1 cellular context compared by ENCODE assay signal in the genomic region with DNA sequence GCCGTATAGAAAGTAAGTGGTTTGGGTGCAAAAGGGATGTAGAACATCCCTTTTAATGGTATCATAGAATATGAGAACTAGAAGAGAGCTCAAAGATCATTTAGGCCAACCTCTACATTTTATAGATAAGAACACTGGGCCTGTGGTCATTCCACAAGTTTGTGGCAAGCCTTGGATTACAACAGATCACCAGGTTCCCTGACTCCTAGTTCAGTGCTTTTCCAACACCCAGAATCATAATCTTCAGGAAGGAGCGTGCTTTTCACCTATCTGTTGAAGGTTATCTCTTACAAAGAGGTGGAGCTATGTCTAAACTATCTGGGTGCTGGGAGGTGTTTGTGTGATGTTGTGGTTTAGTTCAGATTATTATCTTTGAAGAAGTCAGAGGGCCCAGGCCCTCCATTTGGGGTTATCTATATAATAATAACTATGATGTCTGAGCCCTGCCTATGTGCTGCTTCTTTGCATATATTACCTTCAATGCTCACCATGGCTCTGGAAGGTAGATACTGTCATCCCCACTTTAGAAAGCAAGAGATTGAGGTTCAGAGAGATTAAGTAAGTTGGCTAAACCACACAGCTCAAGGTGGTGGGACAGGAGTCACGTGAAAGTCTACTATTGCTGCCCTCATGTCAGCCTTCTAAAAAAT.
TF ChIP-seq lines count a peak whose summit lies in the region.

No MANE protein-coding gene starts in this region.

TF ChIP-seq in HepG2, 621 proteins besides CTCF, POLR2A, EP300 and RAD21:
- TF ChIP-seq MXI1 (IDR thresholded peaks at IDR 0.05; ENCODE audit: borderline replicate concordance, low read depth, low read length) (no peak), RBM22 (optimal IDR thresholded peaks at IDR 0.05; ENCODE audit: low read length) (no peak), PRMT3 (CRISPR knock-in tag; IDR thresholded peaks at IDR 0.05; ENCODE audit: borderline replicate concordance, low read depth) (no peak), ZNF558 (CRISPR knock-in tag; IDR thresholded peaks at IDR 0.05; ENCODE audit: borderline replicate concordance) (no peak), ZNF563 (CRISPR knock-in tag; IDR thresholded peaks at IDR 0.05) (no peak), BORCS8-MEF2B (CRISPR knock-in tag; IDR thresholded peaks at IDR 0.05) (no peak), MIXL1 (CRISPR knock-in tag; IDR thresholded peaks at IDR 0.05) (no peak), RORA (CRISPR knock-in tag; IDR thresholded peaks at IDR 0.05) (no peak)
- TF ChIP-seq, protein P1, sequence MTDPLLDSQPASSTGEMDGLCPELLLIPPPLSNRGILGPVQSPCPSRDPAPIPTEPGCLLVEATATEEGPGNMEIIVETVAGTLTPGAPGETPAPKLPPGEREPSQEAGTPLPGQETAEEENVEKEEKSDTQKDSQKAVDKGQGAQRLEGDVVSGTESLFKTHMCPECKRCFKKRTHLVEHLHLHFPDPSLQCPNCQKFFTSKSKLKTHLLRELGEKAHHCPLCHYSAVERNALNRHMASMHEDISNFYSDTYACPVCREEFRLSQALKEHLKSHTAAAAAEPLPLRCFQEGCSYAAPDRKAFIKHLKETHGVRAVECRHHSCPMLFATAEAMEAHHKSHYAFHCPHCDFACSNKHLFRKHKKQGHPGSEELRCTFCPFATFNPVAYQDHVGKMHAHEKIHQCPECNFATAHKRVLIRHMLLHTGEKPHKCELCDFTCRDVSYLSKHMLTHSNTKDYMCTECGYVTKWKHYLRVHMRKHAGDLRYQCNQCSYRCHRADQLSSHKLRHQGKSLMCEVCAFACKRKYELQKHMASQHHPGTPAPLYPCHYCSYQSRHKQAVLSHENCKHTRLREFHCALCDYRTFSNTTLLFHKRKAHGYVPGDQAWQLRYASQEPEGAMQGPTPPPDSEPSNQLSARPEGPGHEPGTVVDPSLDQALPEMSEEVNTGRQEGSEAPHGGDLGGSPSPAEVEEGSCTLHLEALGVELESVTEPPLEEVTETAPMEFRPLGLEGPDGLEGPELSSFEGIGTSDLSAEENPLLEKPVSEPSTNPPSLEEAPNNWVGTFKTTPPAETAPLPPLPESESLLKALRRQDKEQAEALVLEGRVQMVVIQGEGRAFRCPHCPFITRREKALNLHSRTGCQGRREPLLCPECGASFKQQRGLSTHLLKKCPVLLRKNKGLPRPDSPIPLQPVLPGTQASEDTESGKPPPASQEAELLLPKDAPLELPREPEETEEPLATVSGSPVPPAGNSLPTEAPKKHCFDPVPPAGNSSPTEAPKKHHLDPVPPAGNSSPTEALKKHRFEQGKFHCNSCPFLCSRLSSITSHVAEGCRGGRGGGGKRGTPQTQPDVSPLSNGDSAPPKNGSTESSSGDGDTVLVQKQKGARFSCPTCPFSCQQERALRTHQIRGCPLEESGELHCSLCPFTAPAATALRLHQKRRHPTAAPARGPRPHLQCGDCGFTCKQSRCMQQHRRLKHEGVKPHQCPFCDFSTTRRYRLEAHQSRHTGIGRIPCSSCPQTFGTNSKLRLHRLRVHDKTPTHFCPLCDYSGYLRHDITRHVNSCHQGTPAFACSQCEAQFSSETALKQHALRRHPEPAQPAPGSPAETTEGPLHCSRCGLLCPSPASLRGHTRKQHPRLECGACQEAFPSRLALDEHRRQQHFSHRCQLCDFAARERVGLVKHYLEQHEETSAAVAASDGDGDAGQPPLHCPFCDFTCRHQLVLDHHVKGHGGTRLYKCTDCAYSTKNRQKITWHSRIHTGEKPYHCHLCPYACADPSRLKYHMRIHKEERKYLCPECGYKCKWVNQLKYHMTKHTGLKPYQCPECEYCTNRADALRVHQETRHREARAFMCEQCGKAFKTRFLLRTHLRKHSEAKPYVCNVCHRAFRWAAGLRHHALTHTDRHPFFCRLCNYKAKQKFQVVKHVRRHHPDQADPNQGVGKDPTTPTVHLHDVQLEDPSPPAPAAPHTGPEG (CRISPR knock-in tag; IDR thresholded peaks at IDR 0.05) = no peak
